ENCODE assay signal across 8 cellular contexts in the genomic region with DNA sequence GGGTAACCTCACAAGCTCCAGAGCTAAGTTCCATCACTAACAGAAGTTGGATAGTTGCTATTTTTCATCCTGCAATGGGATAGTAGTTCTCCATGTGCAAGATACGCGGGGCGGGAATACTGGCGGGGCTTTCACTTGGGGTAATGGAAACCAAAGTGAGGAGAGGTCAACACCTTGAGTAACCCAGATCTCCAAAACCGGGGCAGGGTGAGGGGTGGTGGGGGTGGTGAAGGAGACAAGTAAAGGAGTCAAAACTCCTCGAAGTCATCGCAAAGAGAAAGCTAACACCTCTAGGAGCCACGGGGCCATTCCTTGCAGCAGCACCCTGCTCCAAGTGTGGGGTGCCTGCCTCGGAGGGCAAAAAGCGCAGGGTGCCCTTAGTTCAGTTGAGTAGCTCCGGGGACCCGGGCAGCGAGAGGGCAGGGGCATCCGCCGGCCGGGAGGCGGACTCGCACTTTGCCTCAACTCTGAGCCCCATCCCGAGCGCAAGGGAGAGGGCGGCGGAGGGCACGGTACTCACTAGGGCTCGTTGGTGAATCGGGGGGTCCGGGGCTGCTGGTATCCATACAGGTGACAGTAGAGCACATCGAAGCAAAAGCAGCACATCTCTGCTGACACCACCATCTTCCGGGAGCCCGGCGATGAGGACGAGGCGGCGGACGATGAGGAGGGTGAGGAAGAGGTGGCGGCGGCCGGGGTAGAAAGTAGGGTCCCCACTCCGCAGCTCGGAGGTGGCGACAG. TPM values are rescaled to one million over a fixed set of nuclear protein-coding genes. Genes with fewer than 3 reads are reported as not detected.
DNase-seq lines count a peak whose midpoint lies in the region; ATAC-seq and TF ChIP-seq lines count a peak whose summit lies in the region.

No MANE protein-coding gene starts in this region.

- intact Hi-C loops in CD14-positive monocyte (cut with micrococcal nuclease): no loop called here
- intact Hi-C loops in activated CD4-positive, alpha-beta T cell treated with anti-CD3 and anti-CD28 coated beads, Interleukin-2, amount 10 ng/mL, durations not matched to agents 24 days and 14 days (cut with micrococcal nuclease): loop anchor here (5.0 to 10.0 kb wide), 4 partner anchors 95 to 782 kb away; a partner anchor contains a TSS

- H3K36me3 ChIP-seq in ectodermal cell (ENCODE audit: control insufficient read depth, insufficient read depth, low read length) (no peaks in the 10 kb centered on the region), mesodermal cell (ENCODE audit: control insufficient read depth, insufficient read depth, low read length) (no peaks in the 10 kb centered on the region)

- no peak for TF ChIP-seq CTCF in CD14-positive monocyte (IDR thresholded peaks at IDR 0.05)

- peaks cover 24% of the 10 kb centered on the region for H3K4me1 Mint-ChIP-seq in CD14-positive monocyte
- peaks cover 14% of the 10 kb centered on the region for H3K4me1 Mint-ChIP-seq in activated CD4-positive, alpha-beta T cell treated with anti-CD3 and anti-CD28 coated beads, Interleukin-2, amount 10 ng/mL, durations not matched to agents 24 days and 14 days
- H3K4me1 Mint-ChIP-seq in stimulated activated memory B cell treated with anti-CD40 and anti-IgM and Interleukin-4, amounts not matched to agents 10 μg/mL and 1 μg/mL and 100 μg/mL, for 72 hours: peaks cover 9% of the 10 kb centered on the region

- H3K36me3 Mint-ChIP-seq in CD14-positive monocyte: no peaks in the 10 kb centered on the region
- no peaks in the 10 kb centered on the region for H3K36me3 Mint-ChIP-seq in activated CD4-positive, alpha-beta T cell treated with anti-CD3 and anti-CD28 coated beads, Interleukin-2, amount 10 ng/mL, durations not matched to agents 24 days and 14 days (ENCODE audit: low read depth)
- no peaks in the 10 kb centered on the region for H3K36me3 Mint-ChIP-seq in stimulated activated memory B cell treated with anti-CD40 and anti-IgM and Interleukin-4, amounts not matched to agents 10 μg/mL and 1 μg/mL and 100 μg/mL, for 72 hours

- H3K4me3 ChIP-seq in ectodermal cell (ENCODE audit: insufficient read depth, low read depth, low read length) (peak overlapping the region; percentile 69), mesodermal cell (ENCODE audit: extremely low read depth, insufficient read depth, low read length, poor library complexity, severe bottlenecking) (peak overlapping the region; percentile 65)

- peak; percentile 13 for ATAC-seq in GM19452 (IDR thresholded peaks at IDR 0.05; ENCODE audit: unreplicated experiment)
- ATAC-seq in stimulated activated memory B cell treated with anti-CD40 and anti-IgM and Interleukin-4, amounts not matched to agents 10 μg/mL and 1 μg/mL and 100 μg/mL, for 72 hours: peak; percentile 40

- no peaks in the 10 kb centered on the region for H3K4me1 ChIP-seq in ectodermal cell (ENCODE audit: control insufficient read depth, insufficient read depth, low read length)
- peaks cover 2% of the 10 kb centered on the region for H3K4me1 ChIP-seq in mesodermal cell (ENCODE audit: control insufficient read depth, insufficient read depth, low read length, poor library complexity, severe bottlenecking)

- 0% methylated on average over 39 to 40 of the region's 40 CpGs for WGBS in ectodermal cell, 2 experiments
- WGBS in mesodermal cell (ENCODE audit: insufficient coverage in 2 of 2), 2 experiments: 0% methylated on average over 6 of the region's 40 CpGs; no CpG with 5 or more reads in 1 of the 2 experiments

- peaks cover 0 to 9% (median 0%) of the 10 kb centered on the region in 3 donors for H3K27me3 Mint-ChIP-seq in CD14-positive monocyte (ENCODE audit: low read depth in 3 of 3)
- peaks cover 4% of the 10 kb centered on the region for H3K27me3 Mint-ChIP-seq in activated CD4-positive, alpha-beta T cell treated with anti-CD3 and anti-CD28 coated beads, Interleukin-2, amount 10 ng/mL, durations not matched to agents 24 days and 14 days
- no peaks in the 10 kb centered on the region for H3K27me3 Mint-ChIP-seq in stimulated activated memory B cell treated with anti-CD40 and anti-IgM and Interleukin-4, amounts not matched to agents 10 μg/mL and 1 μg/mL and 100 μg/mL, for 72 hours

- H3K27me3 ChIP-seq in ectodermal cell (ENCODE audit: control insufficient read depth, insufficient read depth, low read length, poor library complexity, severe bottlenecking): peaks cover 7% of the 10 kb centered on the region

- peaks cover 0 to 9% (median 3%) of the 10 kb centered on the region in 7 donors for H3K9me3 Mint-ChIP-seq in CD14-positive monocyte
- no peaks in the 10 kb centered on the region for H3K9me3 Mint-ChIP-seq in activated CD4-positive, alpha-beta T cell treated with anti-CD3 and anti-CD28 coated beads, Interleukin-2, amount 10 ng/mL, durations not matched to agents 24 days and 14 days
- H3K9me3 Mint-ChIP-seq in stimulated activated memory B cell treated with anti-CD40 and anti-IgM and Interleukin-4, amounts not matched to agents 10 μg/mL and 1 μg/mL and 100 μg/mL, for 72 hours: no peaks in the 10 kb centered on the region

- peak overlapping the region; percentile 92 for H3K4me3 Mint-ChIP-seq in CD14-positive monocyte
- H3K4me3 Mint-ChIP-seq in activated CD4-positive, alpha-beta T cell treated with anti-CD3 and anti-CD28 coated beads, Interleukin-2, amount 10 ng/mL, durations not matched to agents 24 days and 14 days: peak overlapping the region; percentile 97
- peak overlapping the region; percentile 100 for H3K4me3 Mint-ChIP-seq in stimulated activated memory B cell treated with anti-CD40 and anti-IgM and Interleukin-4, amounts not matched to agents 10 μg/mL and 1 μg/mL and 100 μg/mL, for 72 hours

- no peaks in the 10 kb centered on the region for H3K9me3 ChIP-seq in ectodermal cell (ENCODE audit: control insufficient read depth, low read length)
- no peaks in the 10 kb centered on the region for H3K9me3 ChIP-seq in mesodermal cell (ENCODE audit: control insufficient read depth, low read length)

- H3K27ac Mint-ChIP-seq in CD14-positive monocyte: peak overlapping the region in 6 of 7 donors; percentile 67 to 86 (median 80)
- peak overlapping the region; percentile 88 for H3K27ac Mint-ChIP-seq in activated CD4-positive, alpha-beta T cell treated with anti-CD3 and anti-CD28 coated beads, Interleukin-2, amount 10 ng/mL, durations not matched to agents 24 days and 14 days
- peak overlapping the region; percentile 99 for H3K27ac Mint-ChIP-seq in stimulated activated memory B cell treated with anti-CD40 and anti-IgM and Interleukin-4, amounts not matched to agents 10 μg/mL and 1 μg/mL and 100 μg/mL, for 72 hours

- no peak for DNase-seq in CD14-positive monocyte (ENCODE audit: low spot score)
- DNase-seq in HPDE6-E6E7 (ENCODE audit: extremely low spot score): peak; percentile 9
- peak; percentile 75 for DNase-seq in activated CD4-positive, alpha-beta T cell treated with anti-CD3 and anti-CD28 coated beads, Interleukin-2, amount 10 ng/mL, durations not matched to agents 24 days and 14 days
- DNase-seq in NCI-H128 (lab: John Stamatoyannopoulos, UW; ENCODE audit: unreplicated experiment): no peak

- H3K27ac ChIP-seq in ectodermal cell (ENCODE audit: insufficient read depth, low read depth, low read length, poor library complexity, severe bottlenecking): no peak overlapping the region
- peak overlapping the region; percentile 69 for H3K27ac ChIP-seq in mesodermal cell (ENCODE audit: low read depth, low read length, severe bottlenecking)

RNA-seq across cellular contexts. Expression of a gene that starts 0.6 kb away (rescaled TPM):
- 1 to 10 TPM; 2.1 to 2.9 TPM for polyA plus RNA-seq in CD14-positive monocyte
- 12.2 and 15.0 TPM in 2 replicates for total RNA-seq in activated CD4-positive, alpha-beta T cell treated with anti-CD3 and anti-CD28 coated beads, Interleukin-2, amount 10 ng/mL, durations not matched to agents 24 days and 14 days
- 12.7 TPM for polyA plus RNA-seq in ectodermal cell (2013, experiment 1 of 4)
- 12.5 TPM for polyA plus RNA-seq in ectodermal cell (2013, experiment 2 of 4)
- polyA plus RNA-seq in ectodermal cell (2013, experiment 3 of 4): 8.9 TPM
- polyA plus RNA-seq in ectodermal cell (2013, experiment 4 of 4): 10.1 TPM
- 11.5 TPM for polyA plus RNA-seq in mesodermal cell (2013, experiment 1 of 2)
- polyA plus RNA-seq in mesodermal cell (2013, experiment 2 of 2): 11.7 TPM

RNA-seq across cellular contexts. Expression of a gene that starts 41.4 kb away (rescaled TPM):
- polyA plus RNA-seq in CD14-positive monocyte: not detected
- total RNA-seq in activated CD4-positive, alpha-beta T cell treated with anti-CD3 and anti-CD28 coated beads, Interleukin-2, amount 10 ng/mL, durations not matched to agents 24 days and 14 days: not detected in 2 replicates
- polyA plus RNA-seq in ectodermal cell (2013, experiment 1 of 4): 0.39 TPM
- polyA plus RNA-seq in ectodermal cell (2013, experiment 2 of 4): 0.34 TPM
- 0.16 TPM for polyA plus RNA-seq in ectodermal cell (2013, experiment 3 of 4)
- 0.28 TPM for polyA plus RNA-seq in ectodermal cell (2013, experiment 4 of 4)
- 0.37 TPM for polyA plus RNA-seq in mesodermal cell (2013, experiment 1 of 2)
- polyA plus RNA-seq in mesodermal cell (2013, experiment 2 of 2): 0.25 TPM

Comparison
In these comparisons a context has a peak if more than half of its experiments do, and no peak if none do; other contexts are left out.
1. DNase-seq: peak in HPDE6-E6E7 (single experiment) and activated CD4-positive, alpha-beta T cell treated with anti-CD3 and anti-CD28 coated beads, Interleukin-2, amount 10 ng/mL, durations not matched to agents 24 days and 14 days (single experiment); none in CD14-positive monocyte (single experiment) and NCI-H128 (single experiment).
2. Peak in every context shown above with its lines, with median percentiles within 50 percentile points of each other: H3K27ac Mint-ChIP-seq and H3K4me3 Mint-ChIP-seq.